Comparison of ENCODE assay signal across 12 cellular contexts in the genomic region with DNA sequence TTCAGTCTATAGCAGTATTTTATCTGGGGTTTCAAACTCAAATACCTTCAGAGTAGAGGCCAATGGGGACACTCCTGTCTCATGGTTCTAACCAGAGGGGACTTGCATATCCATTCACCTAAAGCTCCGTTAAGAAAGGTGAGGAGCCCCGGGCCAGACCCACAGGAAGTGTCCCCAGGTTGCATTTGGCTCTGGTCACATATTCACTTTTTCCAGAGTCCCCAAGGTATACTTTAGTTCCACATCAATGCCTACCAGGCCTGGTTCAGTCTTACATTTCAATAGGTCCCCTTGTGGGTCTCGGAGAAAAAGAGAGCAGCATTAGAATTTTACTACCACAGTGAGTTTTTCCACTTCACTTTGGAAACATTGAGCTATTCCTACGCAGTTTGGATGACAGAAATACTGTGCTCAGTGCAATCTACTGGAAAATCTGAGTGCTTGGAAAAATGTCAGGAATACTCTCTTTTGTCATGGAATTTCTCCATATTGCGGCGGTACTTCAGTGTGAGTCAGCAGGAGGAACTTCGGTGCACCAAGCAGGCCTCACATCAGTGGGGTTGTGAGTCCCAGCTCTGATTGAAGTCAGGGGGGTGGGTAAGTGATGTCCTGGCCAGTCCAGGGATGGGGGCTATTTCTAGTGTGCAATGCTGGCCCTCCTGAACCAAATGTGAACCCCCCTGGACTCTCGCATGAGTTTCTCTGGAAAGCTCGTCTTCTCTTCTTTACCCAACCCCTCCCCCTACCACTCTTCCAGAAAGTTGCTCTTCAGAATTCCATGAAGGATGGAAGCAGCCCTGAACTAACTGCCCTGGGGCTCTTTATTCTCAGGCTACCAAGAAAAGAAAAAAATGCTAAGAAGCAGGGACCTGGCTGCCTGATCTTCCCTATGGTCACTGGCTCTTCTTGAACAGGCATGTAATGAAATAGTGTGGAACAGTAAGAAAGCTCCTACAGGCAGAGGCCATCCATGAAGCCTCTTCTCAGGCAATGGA.
DNase-seq lines count a peak whose midpoint lies in the region; ATAC-seq and TF ChIP-seq lines count a peak whose summit lies in the region.
"Had no signal": no experiment of that assay in that cellular context is flagged by ENCODE, and none has a peak within 500 bp of the region (broad histone marks: within the 10 kb centered on the region; RNA-seq: fewer than 3 reads in every experiment).

No MANE protein-coding gene starts in this region.

- DNase-seq in activated CD4-positive, alpha-beta T cell treated with anti-CD3 and anti-CD28 coated beads for 48 hours: peak; percentile 44
- no peak for DNase-seq in activated CD4-positive, alpha-beta T cell treated with anti-CD3 and anti-CD28 coated beads, Interleukin-2, amount 50 U/mL, for 1 hour
- no peak for DNase-seq in T-helper 17 cell
- DNase-seq in fibroblast of peridontal ligament (ENCODE audit: extremely low read depth): peak; percentile 97
- DNase-seq in brain microvascular endothelial cell: no peak
- DNase-seq: GF-D8, NCI-H1930, upper lobe of left lung had no signal

- ATAC-seq in T-helper 17 cell: no peak
- ATAC-seq in stimulated activated memory B cell treated with anti-CD40 and anti-IgM and Interleukin-4, amounts not matched to agents 10 μg/mL and 1 μg/mL and 100 μg/mL, for 72 hours: no peak
- no peak for ATAC-seq in HG02852 (IDR thresholded peaks at IDR 0.05; ENCODE audit: unreplicated experiment)
- ATAC-seq in HG02798 (IDR thresholded peaks at IDR 0.05; ENCODE audit: poor library complexity, unreplicated experiment): no peak

- no peak overlapping the region for H3K27ac ChIP-seq in brain microvascular endothelial cell
- H3K27ac ChIP-seq: hepatocyte, upper lobe of left lung had no signal

- TF ChIP-seq CTCF in brain microvascular endothelial cell (IDR thresholded peaks at IDR 0.05; ENCODE audit: low read depth, low read length, missing control alignments): no peak

- H3K4me1 Mint-ChIP-seq in T-helper 17 cell: peaks cover 73% of the 10 kb centered on the region
- peaks cover 75% of the 10 kb centered on the region for H3K4me1 Mint-ChIP-seq in stimulated activated memory B cell treated with anti-CD40 and anti-IgM and Interleukin-4, amounts not matched to agents 10 μg/mL and 1 μg/mL and 100 μg/mL, for 72 hours

- H3K4me3 Mint-ChIP-seq in T-helper 17 cell: peak overlapping the region; percentile 63
- no peak overlapping the region for H3K4me3 Mint-ChIP-seq in stimulated activated memory B cell treated with anti-CD40 and anti-IgM and Interleukin-4, amounts not matched to agents 10 μg/mL and 1 μg/mL and 100 μg/mL, for 72 hours

- no peak overlapping the region for H3K4me3 ChIP-seq in brain microvascular endothelial cell (ENCODE audit: low read depth, low read length)
- H3K4me3 ChIP-seq: hepatocyte, upper lobe of left lung had no signal

- in situ Hi-C loops in brain microvascular endothelial cell (cut with HindIII; ENCODE audit: low pct_ligation_motif_present, low sequenced_read_pairs): no loop called here

- no peaks in the 10 kb centered on the region for H3K27me3 Mint-ChIP-seq in T-helper 17 cell
- no peaks in the 10 kb centered on the region for H3K27me3 Mint-ChIP-seq in stimulated activated memory B cell treated with anti-CD40 and anti-IgM and Interleukin-4, amounts not matched to agents 10 μg/mL and 1 μg/mL and 100 μg/mL, for 72 hours

- peaks cover 11% of the 10 kb centered on the region for H3K36me3 Mint-ChIP-seq in T-helper 17 cell (ENCODE audit: low read depth)
- H3K36me3 Mint-ChIP-seq in stimulated activated memory B cell treated with anti-CD40 and anti-IgM and Interleukin-4, amounts not matched to agents 10 μg/mL and 1 μg/mL and 100 μg/mL, for 72 hours: no peaks in the 10 kb centered on the region

- H3K27ac Mint-ChIP-seq in T-helper 17 cell: peak overlapping the region; percentile 99
- H3K27ac Mint-ChIP-seq in stimulated activated memory B cell treated with anti-CD40 and anti-IgM and Interleukin-4, amounts not matched to agents 10 μg/mL and 1 μg/mL and 100 μg/mL, for 72 hours: peak overlapping the region; percentile 67

- H3K9me3 Mint-ChIP-seq in stimulated activated memory B cell treated with anti-CD40 and anti-IgM and Interleukin-4, amounts not matched to agents 10 μg/mL and 1 μg/mL and 100 μg/mL, for 72 hours: no peaks in the 10 kb centered on the region

- no peaks in the 10 kb centered on the region for H3K27me3 ChIP-seq in brain microvascular endothelial cell (replicated peaks)
- H3K27me3 ChIP-seq: hepatocyte, upper lobe of left lung had no signal

- H3K36me3 ChIP-seq in brain microvascular endothelial cell (replicated peaks): no peaks in the 10 kb centered on the region
- H3K36me3 ChIP-seq: upper lobe of left lung had no signal

- no peaks in the 10 kb centered on the region for H3K9me3 ChIP-seq in T-helper 17 cell (ENCODE audit: control insufficient read depth, low read length, poor library complexity, severe bottlenecking)
- H3K9me3 ChIP-seq: upper lobe of left lung had no signal

Comparison
In these comparisons a context has a peak if more than half of its experiments do, and no peak if none do; other contexts are left out.
1. DNase-seq: peak in activated CD4-positive, alpha-beta T cell treated with anti-CD3 and anti-CD28 coated beads for 48 hours (single experiment) and fibroblast of peridontal ligament (single experiment); none in activated CD4-positive, alpha-beta T cell treated with anti-CD3 and anti-CD28 coated beads, Interleukin-2, amount 50 U/mL, for 1 hour (single experiment), T-helper 17 cell (0 of 3) and brain microvascular endothelial cell (single experiment).